8 cellular contexts compared by ENCODE assay signal in genomic region chr4:109434007-109434792, GRCh38. TPM values are rescaled to one million over a fixed set of nuclear protein-coding genes. Genes with fewer than 3 reads are reported as not detected.
DNase-seq lines count a peak whose midpoint lies in the region; ATAC-seq and TF ChIP-seq lines count a peak whose summit lies in the region.

No MANE protein-coding gene starts in this region.

- 0% methylated on average over 65 of the region's 65 CpGs for WGBS in ectodermal cell, 2 experiments

- peak; percentile 19 for ATAC-seq in HG03565 (IDR thresholded peaks at IDR 0.05; ENCODE audit: unreplicated experiment)

- H3K27ac ChIP-seq in ectodermal cell (ENCODE audit: insufficient read depth, low read depth, low read length, poor library complexity, severe bottlenecking) (no peak overlapping the region), subcutaneous abdominal adipose tissue (ENCODE audit: low read depth, low read length) (peak overlapping the region; percentile 90)

- H3K9ac ChIP-seq in subcutaneous abdominal adipose tissue (ENCODE audit: low read length in 5 of 5): peak overlapping the region; percentile 87 to 96 (median 94)

- H3K27me3 ChIP-seq in ectodermal cell (ENCODE audit: control insufficient read depth, insufficient read depth, low read length, poor library complexity, severe bottlenecking) (no peaks in the 10 kb centered on the region), subcutaneous abdominal adipose tissue (ENCODE audit: control insufficient read depth in 5 of 5, insufficient read depth in 4 of 5, low read length in 5 of 5) (no peaks in the 10 kb centered on the region)

- H3K4me1 ChIP-seq in ectodermal cell (ENCODE audit: control insufficient read depth, insufficient read depth, low read length) (peaks cover 27% of the 10 kb centered on the region), subcutaneous abdominal adipose tissue (ENCODE audit: control insufficient read depth in 5 of 5, insufficient read depth in 5 of 5, low read length in 5 of 5) (peaks cover 4 to 45% (median 43%) of the 10 kb centered on the region in 5 donors)

- no peak for TF ChIP-seq CTCF in GM20000 (IDR thresholded peaks at IDR 0.05; ENCODE audit: extremely low read depth, missing control alignments)

- H3K36me3 ChIP-seq in ectodermal cell (ENCODE audit: control insufficient read depth, insufficient read depth, low read length) (peaks cover 8% of the 10 kb centered on the region), subcutaneous abdominal adipose tissue (ENCODE audit: control insufficient read depth in 5 of 5, insufficient read depth in 5 of 5, low read length in 5 of 5) (peaks cover 0 to 5% (median 0%) of the 10 kb centered on the region in 5 donors)

- H3K4me3 ChIP-seq in ectodermal cell (ENCODE audit: insufficient read depth, low read depth, low read length) (peak overlapping the region; percentile 85), subcutaneous abdominal adipose tissue (ENCODE audit: low read depth in 1 of 5, low read length in 5 of 5) (peak overlapping the region; percentile 71 to 87 (median 87))

- H3K9me3 ChIP-seq in ectodermal cell (ENCODE audit: control insufficient read depth, low read length) (no peaks in the 10 kb centered on the region), subcutaneous abdominal adipose tissue (ENCODE audit: control insufficient read depth in 5 of 5, low read length in 5 of 5) (no peaks in the 10 kb centered on the region)

- peak; percentile 58 for DNase-seq in D341Med (ENCODE audit: low spot score)
- DNase-seq in GM20000 (ENCODE audit: low spot score): peak; percentile 20
- peak in 3 of 4 experiments; percentile 12 to 24 (median 14) for DNase-seq in activated CD4-positive, CD25-positive, alpha-beta regulatory T cell (lab: John Stamatoyannopoulos, UW)
- DNase-seq in medulla oblongata (ENCODE audit: extremely low spot score): peak; percentile 52
- no peak for DNase-seq in NCI-H2107 treated with DMSO at 0.1 percent for 48 hours (lab: John Stamatoyannopoulos, UW; ENCODE audit: unreplicated experiment)

RNA-seq across cellular contexts. Expression of gene SEC24B, which starts 0.6 kb away (rescaled TPM):
- 31.9 TPM for polyA plus RNA-seq in ectodermal cell (2013, experiment 1 of 4)
- polyA plus RNA-seq in ectodermal cell (2013, experiment 2 of 4): 31.6 TPM
- polyA plus RNA-seq in ectodermal cell (2013, experiment 3 of 4): 28.7 TPM
- 32.4 TPM for polyA plus RNA-seq in ectodermal cell (2013, experiment 4 of 4)
